14 cellular contexts compared by ENCODE assay signal in genomic region chr1:154599658-154600057, GRCh38. TPM values are rescaled to one million over a fixed set of nuclear protein-coding genes. Genes with fewer than 3 reads are reported as not detected.
A peak's percentile ranks its signal among the peaks of the same experiment; 100 is the strongest.
DNase-seq lines count a peak whose midpoint lies in the region; ATAC-seq and TF ChIP-seq lines count a peak whose summit lies in the region.
"Had no signal": no experiment of that assay in that cellular context is flagged by ENCODE, and none has a peak within 500 bp of the region (broad histone marks: within the 10 kb centered on the region; RNA-seq: fewer than 3 reads in every experiment).

No MANE protein-coding gene starts in this region.

- intact Hi-C loops in heart right ventricle (cut with DNase I) = loop anchor here in 2 of 10 donors (5.0 kb wide), 2 partner anchors 32 to 37 kb away; partner anchors contain the start of gene CHRNB2 (in 1 of the 2)
- intact Hi-C loops in left colon (cut with DNase I, micrococcal nuclease) = no loop called here

- H3K4me1 Mint-ChIP-seq in activated T-cell treated with anti-CD3 and anti-CD28 coated beads, Interleukin-2, amount 50 U/mL, for 72 hours (ENCODE audit: low read depth) = peaks cover 56% of the 10 kb centered on the region
- peaks cover 56% of the 10 kb centered on the region for H3K4me1 Mint-ChIP-seq in stimulated activated naive CD8-positive, alpha-beta T cell treated with anti-CD3 and anti-CD28 coated beads, Interleukin-15, amount 100 ng/mL, for 72 hours

- no peaks in the 10 kb centered on the region for H3K9me3 Mint-ChIP-seq in activated T-cell treated with anti-CD3 and anti-CD28 coated beads, Interleukin-2, amount 50 U/mL, for 72 hours
- no peaks in the 10 kb centered on the region for H3K9me3 Mint-ChIP-seq in stimulated activated naive CD8-positive, alpha-beta T cell treated with anti-CD3 and anti-CD28 coated beads, Interleukin-15, amount 100 ng/mL, for 72 hours

- H3K27ac Mint-ChIP-seq in activated T-cell treated with anti-CD3 and anti-CD28 coated beads, Interleukin-2, amount 50 U/mL, for 72 hours = peak overlapping the region; percentile 84
- H3K27ac Mint-ChIP-seq in stimulated activated naive CD8-positive, alpha-beta T cell treated with anti-CD3 and anti-CD28 coated beads, Interleukin-15, amount 100 ng/mL, for 72 hours = peak overlapping the region; percentile 69 to 94

- no peak overlapping the region for H3K4me3 ChIP-seq in heart right ventricle
- H3K4me3 ChIP-seq: upper lobe of left lung had no signal

- no peak for TF ChIP-seq CTCF in heart right ventricle (IDR thresholded peaks at IDR 0.05)

- peak overlapping the region; percentile 21 to 50 for H3K4me3 Mint-ChIP-seq in activated T-cell treated with anti-CD3 and anti-CD28 coated beads, Interleukin-2, amount 50 U/mL, for 72 hours
- no peak overlapping the region for H3K4me3 Mint-ChIP-seq in stimulated activated naive CD8-positive, alpha-beta T cell treated with anti-CD3 and anti-CD28 coated beads, Interleukin-15, amount 100 ng/mL, for 72 hours

- no peaks in the 10 kb centered on the region for H3K27me3 ChIP-seq in heart right ventricle
- H3K27me3 ChIP-seq: upper lobe of left lung had no signal

- peaks cover 0 to 91% (median 38%) of the 10 kb centered on the region in 9 donors for H3K36me3 ChIP-seq in heart right ventricle

- DNase-seq in activated T-cell treated with anti-CD3 and anti-CD28 coated beads, Interleukin-2, amount 50 U/mL, for 72 hours = no peak
- DNase-seq in activated T-cell treated with anti-CD3 and anti-CD28 coated beads for 4 hours (no peak), amniotic epithelial cell (ENCODE audit: low read depth) (peak; percentile 54), heart right ventricle (no peak), germinal center (ENCODE audit: low spot score) (no peak), left colon (no peak)
- no peak for DNase-seq in stimulated activated naive CD8-positive, alpha-beta T cell treated with anti-CD3 and anti-CD28 coated beads, Interleukin-15, amount 100 ng/mL, for 72 hours
- DNase-seq: activated effector memory CD4-positive, alpha-beta T cell treated with anti-CD3 and anti-CD28 coated beads, Interleukin-2, amount 50 U/mL, for 16 hours; DND-41; retina; upper lobe of left lung had no signal

- peaks cover 18 to 66% (median 58%) of the 10 kb centered on the region in 9 donors for H3K4me1 ChIP-seq in heart right ventricle

- H3K36me3 Mint-ChIP-seq in activated T-cell treated with anti-CD3 and anti-CD28 coated beads, Interleukin-2, amount 50 U/mL, for 72 hours (ENCODE audit: insufficient read depth in 2 of 2) = peaks cover 16 to 40% of the 10 kb centered on the region in 2 donors

- H3K9me3 ChIP-seq in heart right ventricle = no peaks in the 10 kb centered on the region
- H3K9me3 ChIP-seq: upper lobe of left lung had no signal

- H3K27me3 Mint-ChIP-seq in activated T-cell treated with anti-CD3 and anti-CD28 coated beads, Interleukin-2, amount 50 U/mL, for 72 hours (ENCODE audit: low read depth) = no peaks in the 10 kb centered on the region
- H3K27me3 Mint-ChIP-seq in stimulated activated naive CD8-positive, alpha-beta T cell treated with anti-CD3 and anti-CD28 coated beads, Interleukin-15, amount 100 ng/mL, for 72 hours = no peaks in the 10 kb centered on the region

- H3K27ac ChIP-seq in heart right ventricle = peak overlapping the region in 9 of 10 donors; percentile 2 to 79 (median 57)
- H3K27ac ChIP-seq: VCaP had no signal

- 40 to 41% methylated on average over 3 of the region's 3 CpGs for WGBS in heart right ventricle, 2 donors

- no peak for ATAC-seq in activated T-cell treated with anti-CD3 and anti-CD28 coated beads, Interleukin-2, amount 50 U/mL, for 72 hours (replicated peaks in 1 of 2)
- ATAC-seq in heart right ventricle (peak; percentile 34 to 95 (median 87)), GM18907 (IDR thresholded peaks at IDR 0.05; ENCODE audit: unreplicated experiment) (no peak), left colon (no peak)
- no peak for ATAC-seq in stimulated activated naive CD8-positive, alpha-beta T cell treated with anti-CD3 and anti-CD28 coated beads, Interleukin-15, amount 100 ng/mL, for 72 hours

RNA-seq across cellular contexts. Expression of gene ADAR, which starts 8.3 kb away (rescaled TPM):
- total RNA-seq in activated T-cell treated with anti-CD3 and anti-CD28 coated beads, Interleukin-2, amount 50 U/mL, for 72 hours = 100 to 1,000 TPM; 257 to 305 TPM
- total RNA-seq in heart right ventricle (100 to 1,000 TPM in 1 of 10 donors, 10 to 100 TPM in 9; 45.3 to 103 (median 55.3) TPM), left colon (100 to 1,000 TPM; 119 to 138 TPM)
- polyA plus RNA-seq in heart right ventricle = 10 to 100 TPM; 15.4 to 19.4 TPM

RNA-seq across cellular contexts. Expression of gene CHRNB2, which starts 32.1 kb away (rescaled TPM):
- under 1 TPM in 1 of 2 donors, not detected in 1; 0.05 TPM for total RNA-seq in activated T-cell treated with anti-CD3 and anti-CD28 coated beads, Interleukin-2, amount 50 U/mL, for 72 hours
- total RNA-seq in heart right ventricle (under 1 TPM in 3 of 10 donors, not detected in 7; 0.06 to 0.13 (median 0.07) TPM), left colon (under 1 TPM; 0.15 to 0.31 TPM)
- polyA plus RNA-seq in heart right ventricle = under 1 TPM in 1 of 2 donors, not detected in 1; 0.03 TPM
- total RNA-seq: M059J had no signal

RNA-seq across cellular contexts. Expression of gene UBE2Q1, which starts 41.2 kb away (rescaled TPM):
- total RNA-seq in activated T-cell treated with anti-CD3 and anti-CD28 coated beads, Interleukin-2, amount 50 U/mL, for 72 hours = 100 to 1,000 TPM in 1 of 2 donors, 10 to 100 TPM in 1; 99.6 to 102 TPM
- total RNA-seq in heart right ventricle (10 to 100 TPM; 49.1 to 83.5 (median 59.0) TPM), left colon (10 to 100 TPM; 78.8 to 98.9 TPM)
- polyA plus RNA-seq in heart right ventricle = 10 to 100 TPM; 19.4 to 28.9 TPM

Comparison
In these comparisons a context has a peak if more than half of its experiments do, and no peak if none do; other contexts are left out.
1. ATAC-seq: peak in heart right ventricle (8 of 8); none in activated T-cell treated with anti-CD3 and anti-CD28 coated beads, Interleukin-2, amount 50 U/mL, for 72 hours (0 of 2), stimulated activated naive CD8-positive, alpha-beta T cell treated with anti-CD3 and anti-CD28 coated beads, Interleukin-15, amount 100 ng/mL, for 72 hours (single experiment), GM18907 (single experiment) and left colon (single experiment).
2. H3K4me3 Mint-ChIP-seq: peak in activated T-cell treated with anti-CD3 and anti-CD28 coated beads, Interleukin-2, amount 50 U/mL, for 72 hours (2 of 2); none in stimulated activated naive CD8-positive, alpha-beta T cell treated with anti-CD3 and anti-CD28 coated beads, Interleukin-15, amount 100 ng/mL, for 72 hours (0 of 2).